1 cellular context compared by ENCODE assay signal in genomic region chr2:68771211-68771721, GRCh38.
TF ChIP-seq lines count a peak whose summit lies in the region.

No MANE protein-coding gene starts in this region.

TF ChIP-seq in IMR-90, 13 proteins besides CTCF, POLR2A, EP300 and RAD21 (continued from another document):
- no peak for TF ChIP-seq MAFK (IDR thresholded peaks at IDR 0.05; ENCODE audit: low read depth, low read length)
